Comparison of ENCODE assay signal across 16 cellular contexts in the genomic region with DNA sequence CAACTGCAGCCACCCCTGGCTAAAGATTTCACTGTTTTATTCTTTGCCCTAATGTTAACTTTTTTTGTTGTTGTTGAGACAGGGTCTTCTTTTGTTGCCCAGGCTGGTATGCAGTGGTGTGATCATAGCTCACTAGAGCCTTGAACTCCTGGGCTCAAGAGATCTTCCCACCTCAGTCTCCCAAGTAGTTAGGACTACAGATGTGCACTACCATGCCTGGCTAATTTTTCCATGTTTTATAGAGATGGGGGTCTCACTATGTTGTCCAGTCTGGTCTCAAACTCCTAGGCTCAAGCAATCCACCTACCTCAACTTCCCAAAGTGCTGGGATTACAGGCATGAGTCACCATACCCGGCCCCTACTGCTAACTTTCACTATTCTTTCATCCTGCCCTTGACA.
DNase-seq lines count a peak whose midpoint lies in the region; ATAC-seq, FAIRE-seq and TF ChIP-seq lines count a peak whose summit lies in the region.
"Had no signal": no experiment of that assay in that cellular context is flagged by ENCODE, and none has a peak within 500 bp of the region (broad histone marks: within the 10 kb centered on the region; RNA-seq: fewer than 3 reads in every experiment).

No MANE protein-coding gene starts in this region.

- H3K4me1 ChIP-seq in K562 (replicated peaks in 1 of 2; ENCODE audit: control insufficient read depth in 2 of 2, insufficient read depth in 2 of 2, low read length in 2 of 2) = peaks cover 4 to 24% of the 10 kb centered on the region in 2 experiments

- TF ChIP-seq POLR2A in K562 (conservative IDR thresholded peaks at IDR 0.05) = no peak

- no peak overlapping the region for H3K4me2 ChIP-seq in K562 (ENCODE audit: insufficient read depth, low read length)
- H3K4me2 ChIP-seq: KMS-11, PC-9 had no signal

- no peaks in the 10 kb centered on the region for H3K27me3 ChIP-seq in K562 (ENCODE audit: control insufficient read depth in 2 of 2, insufficient read depth in 2 of 2, low read length in 2 of 2)

- WGBS in K562 (ENCODE audit: insufficient coverage, low coverage, missing lambda C conversion rate) = 56% methylated on average over 1 of the region's 1 CpG

- peaks cover 32% of the 10 kb centered on the region for H3K4me1 Mint-ChIP-seq in stimulated activated naive CD8-positive, alpha-beta T cell treated with anti-CD3 and anti-CD28 coated beads, Interleukin-15, Interleukin-2, amounts not matched to agents 100 ng/mL and 50 ng/mL, for 24 hours (ENCODE audit: low read depth)
- peaks cover 19 to 24% of the 10 kb centered on the region in 2 donors for H3K4me1 Mint-ChIP-seq in immature natural killer cell

- no peaks in the 10 kb centered on the region for H3K27me3 Mint-ChIP-seq in stimulated activated naive CD8-positive, alpha-beta T cell treated with anti-CD3 and anti-CD28 coated beads, Interleukin-15, Interleukin-2, amounts not matched to agents 100 ng/mL and 50 ng/mL, for 24 hours
- H3K27me3 Mint-ChIP-seq in immature natural killer cell (ENCODE audit: low read depth in 3 of 3) = peaks cover 0 to 2% (median 0%) of the 10 kb centered on the region in 3 donors

- intact Hi-C loops in K562 (cut with micrococcal nuclease) = loop anchor here (10.0 kb wide), 1 partner anchor 469 kb away; no protein-coding TSS in a partner anchor

- H3K9me3 Mint-ChIP-seq in stimulated activated naive CD8-positive, alpha-beta T cell treated with anti-CD3 and anti-CD28 coated beads, Interleukin-15, Interleukin-2, amounts not matched to agents 100 ng/mL and 50 ng/mL, for 24 hours = no peaks in the 10 kb centered on the region
- H3K9me3 Mint-ChIP-seq in immature natural killer cell = no peaks in the 10 kb centered on the region
- H3K9me3 Mint-ChIP-seq: HFFc6 had no signal

- POLR2A ChIA-PET in K562 (lab: Yijun Ruan, JAX) = no interaction called here

- no peak for TF ChIP-seq RAD21 in K562 (CRISPR knock-in tag; conservative IDR thresholded peaks at IDR 0.05 in 1 of 2, IDR thresholded peaks at IDR 0.05 in 1 of 2)

- no peaks in the 10 kb centered on the region for H3K9me3 ChIP-seq in K562 (replicated peaks; ENCODE audit: control insufficient read depth, insufficient read depth, low read depth, low read length)

- no peaks in the 10 kb centered on the region for H4K20me1 ChIP-seq in K562 (replicated peaks; ENCODE audit: control insufficient read depth, insufficient read depth, low read length)

- H3K9ac ChIP-seq in K562 (ENCODE audit: insufficient read depth in 1 of 2, low read depth in 2 of 2, low read length in 2 of 2) = no peak overlapping the region
- H3K9ac ChIP-seq: KMS-11 had no signal

- in situ Hi-C loops in K562 (cut with MboI) = no loop called here

- no peak for FAIRE-seq in K562 (lab: Jason Lieb, UNC)

- no TSS peak for BruUV-seq in K562 (replicated peaks; lab: Mats Ljungman, UMichigan)

- no peak overlapping the region for H3K4me3 Mint-ChIP-seq in stimulated activated naive CD8-positive, alpha-beta T cell treated with anti-CD3 and anti-CD28 coated beads, Interleukin-15, Interleukin-2, amounts not matched to agents 100 ng/mL and 50 ng/mL, for 24 hours
- H3K4me3 Mint-ChIP-seq in immature natural killer cell = no peak overlapping the region
- H3K4me3 Mint-ChIP-seq: HFFc6 had no signal

- peak overlapping the region; percentile 10 for H3K27ac Mint-ChIP-seq in stimulated activated naive CD8-positive, alpha-beta T cell treated with anti-CD3 and anti-CD28 coated beads, Interleukin-15, Interleukin-2, amounts not matched to agents 100 ng/mL and 50 ng/mL, for 24 hours
- peak overlapping the region in 4 of 6 donors; percentile 20 to 62 (median 40) for H3K27ac Mint-ChIP-seq in immature natural killer cell

- peak overlapping the region; percentile 51; the same call in 1 of the 3 replicates for H3K27ac ChIP-seq in K562 (ENCODE audit: extremely low read depth, low read depth, low read length)
- H3K27ac ChIP-seq: KMS-11, PC-9 had no signal

- no peak for ATAC-seq in stimulated activated naive CD8-positive, alpha-beta T cell treated with anti-CD3 and anti-CD28 coated beads, Interleukin-15, Interleukin-2, amounts not matched to agents 100 U/mL and 50 U/mL, for 24 hours
- ATAC-seq in K562 (no peak), HG03342 (IDR thresholded peaks at IDR 0.05; ENCODE audit: unreplicated experiment) (no peak)

- peaks cover 4% of the 10 kb centered on the region for H3K36me3 Mint-ChIP-seq in stimulated activated naive CD8-positive, alpha-beta T cell treated with anti-CD3 and anti-CD28 coated beads, Interleukin-15, Interleukin-2, amounts not matched to agents 100 ng/mL and 50 ng/mL, for 24 hours (ENCODE audit: low read depth)
- peaks cover 4 to 8% (median 8%) of the 10 kb centered on the region in 3 donors for H3K36me3 Mint-ChIP-seq in immature natural killer cell

- CTCF ChIA-PET in K562 (lab: Yijun Ruan, JAX; ENCODE audit: low intra/inter-chr PET ratio) = no interaction called here

- no peak for TF ChIP-seq EP300 in K562 (IDR thresholded peaks at IDR 0.05; ENCODE audit: low read length)

- no peaks in the 10 kb centered on the region for H3K79me2 ChIP-seq in K562 (ENCODE audit: control insufficient read depth, insufficient read depth, low read length)

- TF ChIP-seq CTCF in K562 (IDR thresholded peaks at IDR 0.05 in 2 of 3, conservative IDR thresholded peaks at IDR 0.05 in 1 of 3; ENCODE audit: insufficient read depth in 2 of 3, low read depth in 1 of 3, low read length in 3 of 3) = no peak

- H3K9me1 ChIP-seq in K562 (ENCODE audit: control insufficient read depth, insufficient read depth, low read length) = no peaks in the 10 kb centered on the region

- DNase-seq in stimulated activated naive CD8-positive, alpha-beta T cell treated with anti-CD3 and anti-CD28 coated beads, Interleukin-15, Interleukin-2, amounts not matched to agents 100 U/mL and 50 U/mL, for 24 hours = no peak
- DNase-seq in K562 (ENCODE audit: extremely low read depth in 1 of 4, low spot score in 3 of 4) (no peak), immature natural killer cell (no peak), cerebellar cortex (ENCODE audit: low spot score) (no peak), retina (no peak)
- no peak for DNase-seq in activated CD4-positive, alpha-beta T cell treated with anti-CD3 and anti-CD28 coated beads for 1 hour
- DNase-seq: C1 segment of cervical spinal cord, DMS79, NCI-H1694 treated with DMSO at 0.1 percent for 48 hours, NCI-H510A treated with DMSO at 0.1 percent for 48 hours, NCI-H82, PC-9 had no signal

- H3K36me3 ChIP-seq in K562 (ENCODE audit: control insufficient read depth, insufficient read depth, low read length) = no peaks in the 10 kb centered on the region; the same call in 2 of the 3 replicates

- H3K4me3 ChIP-seq in K562 = no peak overlapping the region
- H3K4me3 ChIP-seq: PC-9 had no signal

- H2AFZ ChIP-seq in K562 (ENCODE audit: low read depth, low read length) = no peak overlapping the region
- H2AFZ ChIP-seq: PC-9 had no signal

TF ChIP-seq in K562, 482 proteins besides CTCF, POLR2A, EP300 and RAD21:
- TF ChIP-seq ELF1 (tag; IDR thresholded peaks at IDR 0.05) (no peak), ZNF121 (CRISPR knock-in tag; conservative IDR thresholded peaks at IDR 0.05) (peak; percentile 59), ZEB2 (IDR thresholded peaks at IDR 0.05) (no peak), TFAM (CRISPR knock-in tag; conservative IDR thresholded peaks at IDR 0.05) (no peak)
